ENCODE assay signal across 19 cellular contexts in the genomic region with DNA sequence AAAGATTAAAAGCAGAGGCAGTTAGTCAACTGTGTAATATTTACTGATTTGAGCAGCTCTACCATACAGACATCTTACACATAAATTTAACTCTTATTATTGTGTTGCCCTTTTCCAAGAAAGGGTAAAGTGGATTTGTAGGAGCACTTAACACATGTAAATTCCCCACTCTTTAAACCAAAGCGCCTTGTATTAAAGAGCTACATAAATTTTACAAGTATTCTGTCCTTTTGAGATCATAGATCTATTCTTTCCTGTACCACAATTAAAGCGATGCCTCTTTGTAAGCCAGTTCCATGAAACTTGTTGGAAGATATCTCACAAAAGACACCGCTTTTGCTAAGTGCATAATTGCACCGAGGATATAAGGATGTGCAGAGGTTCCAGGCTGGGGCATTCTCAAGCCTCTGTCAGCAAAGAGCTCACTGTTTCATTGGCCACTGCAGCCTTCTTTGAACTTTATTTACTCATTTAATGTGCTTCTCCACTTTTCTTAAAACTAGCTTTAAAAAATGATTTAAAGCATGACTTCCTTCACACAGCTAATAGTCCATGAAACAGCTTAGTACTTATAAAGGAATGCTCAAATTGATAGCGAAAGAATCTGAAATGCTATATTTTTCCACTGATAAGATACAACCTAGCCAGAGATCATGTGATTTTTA.
A peak's percentile ranks its signal among the peaks of the same experiment; 100 is the strongest.
DNase-seq lines count a peak whose midpoint lies in the region; TF ChIP-seq lines count a peak whose summit lies in the region.
"Had no signal": no experiment of that assay in that cellular context is flagged by ENCODE, and none has a peak within 500 bp of the region (broad histone marks: within the 10 kb centered on the region; RNA-seq: fewer than 3 reads in every experiment).

No MANE protein-coding gene starts in this region.

- H2AFZ ChIP-seq in mesenchymal stem cell (ENCODE audit: low read depth, low read length) = no peak overlapping the region
- H2AFZ ChIP-seq: PC-9 had no signal

- TF ChIP-seq CTCF in choroid plexus epithelial cell (conservative IDR thresholded peaks at IDR 0.05; ENCODE audit: low read depth, low read length) (no peak), uterus (IDR thresholded peaks at IDR 0.05) (no peak)

- no peak overlapping the region for H2BK5ac ChIP-seq in mesenchymal stem cell (ENCODE audit: low read depth, low read length, poor library complexity, severe bottlenecking)

- H3K4me2 ChIP-seq in mesenchymal stem cell (ENCODE audit: low read length, poor library complexity, severe bottlenecking) = no peak overlapping the region
- H3K4me2 ChIP-seq: PC-9 had no signal

- H3K36me3 ChIP-seq in mesenchymal stem cell (ENCODE audit: control insufficient read depth in 1 of 2, insufficient read depth in 2 of 2, low read depth in 1 of 2, low read length in 2 of 2) = no peaks in the 10 kb centered on the region
- H3K36me3 ChIP-seq in uterus = no peaks in the 10 kb centered on the region
- H3K36me3 ChIP-seq: BLaER1 treated with 17β-estradiol and CSF1 and Interleukin-3, amounts not matched to agents 10 nM and 100 nM had no signal

- no peak overlapping the region for H4K8ac ChIP-seq in mesenchymal stem cell (ENCODE audit: low read length)

- H3K9me3 ChIP-seq in mesenchymal stem cell (ENCODE audit: control insufficient read depth, low read length) (peaks cover 29% of the 10 kb centered on the region), uterus (no peaks in the 10 kb centered on the region)

- H3K79me1 ChIP-seq in mesenchymal stem cell (replicated peaks; ENCODE audit: low read length, poor library complexity, severe bottlenecking) = no peaks in the 10 kb centered on the region

- H4K91ac ChIP-seq in mesenchymal stem cell (ENCODE audit: low read length) = no peak overlapping the region

- no peak overlapping the region for H2BK120ac ChIP-seq in mesenchymal stem cell (ENCODE audit: low read depth, low read length)

- peak overlapping the region; percentile 85 for H3K9ac ChIP-seq in mesenchymal stem cell (ENCODE audit: low read length)
- H3K9ac ChIP-seq: BLaER1 treated with 17β-estradiol and CSF1 and Interleukin-3, amounts not matched to agents 10 nM and 100 nM had no signal

- no peak overlapping the region for H2BK12ac ChIP-seq in mesenchymal stem cell (ENCODE audit: low read length in 2 of 2)

- WGBS in mesenchymal stem cell = 85% methylated on average over 4 of the region's 5 CpGs

- intact Hi-C loops in uterus (cut with DNase I; ENCODE audit: low total_unique reads) = no loop called here

- no peak for TF ChIP-seq POLR2A in uterus (IDR thresholded peaks at IDR 0.05)

- H3K23ac ChIP-seq in mesenchymal stem cell (ENCODE audit: low read length in 2 of 2) = no peak overlapping the region

- H3K18ac ChIP-seq in mesenchymal stem cell (ENCODE audit: low read depth in 1 of 2, low read length in 2 of 2) = no peak overlapping the region

- H3K27me3 ChIP-seq in mesenchymal stem cell (ENCODE audit: control insufficient read depth in 1 of 2, insufficient read depth in 1 of 2, low read length in 2 of 2) (no peaks in the 10 kb centered on the region), uterus (no peaks in the 10 kb centered on the region)
- H3K27me3 ChIP-seq: BLaER1 treated with 17β-estradiol and CSF1 and Interleukin-3, amounts not matched to agents 10 nM and 100 nM had no signal

- no peak overlapping the region for H2BK15ac ChIP-seq in mesenchymal stem cell (ENCODE audit: low read depth, poor library complexity, severe bottlenecking)

- no peak overlapping the region for H3K14ac ChIP-seq in mesenchymal stem cell (ENCODE audit: low read length in 2 of 2)

- H3K4me1 ChIP-seq in mesenchymal stem cell (ENCODE audit: control insufficient read depth, insufficient read depth, low read depth, low read length) (no peaks in the 10 kb centered on the region), uterus (peaks cover 0 to 4% of the 10 kb centered on the region in 2 donors)

- H3K4ac ChIP-seq in mesenchymal stem cell (ENCODE audit: low read depth in 1 of 2, low read length in 2 of 2) = no peak overlapping the region

- peak overlapping the region; percentile 7 for H3K4me3 ChIP-seq in choroid plexus epithelial cell (ENCODE audit: low read depth, low read length)
- H3K4me3 ChIP-seq in mesenchymal stem cell (ENCODE audit: insufficient read depth in 1 of 2, low read depth in 1 of 2, low read length in 2 of 2) = peak overlapping the region in 1 of 2 experiments; percentile 65
- H3K4me3 ChIP-seq in uterus = peak overlapping the region in 1 of 2 donors; percentile 5
- H3K4me3 ChIP-seq: BLaER1 treated with 17β-estradiol and CSF1 and Interleukin-3, amounts not matched to agents 10 nM and 100 nM; GM12878; K562; PC-9 had no signal

- DNase-seq in NCI-H2227 (lab: John Stamatoyannopoulos, UW; ENCODE audit: unreplicated experiment) = peak; percentile 19
- DNase-seq in NCI-H2227 treated with DMSO at 0.1 percent for 48 hours (lab: John Stamatoyannopoulos, UW) = no peak
- no peak for DNase-seq in choroid plexus epithelial cell (ENCODE audit: low read depth)
- DNase-seq in mesenchymal stem cell = no peak
- DNase-seq in uterus = no peak
- DNase-seq in SHP77 treated with DMSO at 0.1 percent for 48 hours (lab: John Stamatoyannopoulos, UW) = no peak
- no peak for DNase-seq in NCI-H526 treated with DMSO at 0.1 percent for 48 hours (lab: John Stamatoyannopoulos, UW)
- DNase-seq in NCI-H1436 (lab: John Stamatoyannopoulos, UW) = no peak
- DNase-seq: CD8-positive, alpha-beta memory T cell; GDM1; HCEC 1CT; NCI-H1436 treated with DMSO at 0.1 percent for 48 hours; NCI-H2081 treated with DMSO at 0.1 percent for 48 hours; NCI-H774; PC-9 had no signal

- H3K27ac ChIP-seq in mesenchymal stem cell (ENCODE audit: low read length, poor library complexity, severe bottlenecking) (no peak overlapping the region), uterus (peak overlapping the region; percentile 43 to 47)
- H3K27ac ChIP-seq: BLaER1 treated with 17β-estradiol and CSF1 and Interleukin-3, amounts not matched to agents 10 nM and 100 nM; HL-60; PC-9 had no signal

- no peak overlapping the region for H2AK5ac ChIP-seq in mesenchymal stem cell (ENCODE audit: low read length, severe bottlenecking)
